Comparison of ENCODE assay signal across 20 cellular contexts in the genomic region with DNA sequence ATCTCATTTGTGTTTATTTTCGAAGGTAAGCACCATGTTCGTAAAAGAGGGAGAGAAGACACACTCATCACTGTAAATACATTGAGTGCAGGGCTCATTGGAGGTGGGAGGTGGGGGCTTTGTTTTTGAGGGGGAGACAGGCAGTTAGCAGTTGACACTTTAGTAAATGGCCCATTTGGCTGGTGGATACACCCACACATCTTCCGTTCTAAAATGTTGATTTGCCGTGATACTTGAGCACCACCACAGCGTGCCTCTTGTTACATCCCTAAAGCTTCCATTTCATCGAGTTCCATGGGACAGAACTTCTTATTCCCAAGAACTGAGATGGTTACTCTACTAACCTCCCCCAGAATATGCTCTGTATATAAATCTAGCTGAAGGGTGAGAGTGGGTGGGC.
DNase-seq lines count a peak whose midpoint lies in the region; ATAC-seq and TF ChIP-seq lines count a peak whose summit lies in the region.
"Had no signal": no experiment of that assay in that cellular context is flagged by ENCODE, and none has a peak within 500 bp of the region (broad histone marks: within the 10 kb centered on the region; RNA-seq: fewer than 3 reads in every experiment).

No MANE protein-coding gene starts in this region.

- H3K4me1 Mint-ChIP-seq in natural killer cell treated with Interleukin-12 subunit alpha and Interleukin-12 subunit beta and Interleukin-15 and Interleukin-18, amount 100 ng/mL, for 72 hours (ENCODE audit: low read depth in 2 of 2) = no peaks in the 10 kb centered on the region
- H3K4me1 Mint-ChIP-seq: CD14-positive monocyte; CD4-positive, alpha-beta memory T cell; IgD-negative memory B cell had no signal

- no peaks in the 10 kb centered on the region for H3K9me2 ChIP-seq in MM.1S (replicated peaks; ENCODE audit: insufficient read depth, low read length)

- H3K36me3 ChIP-seq in MM.1S (replicated peaks; ENCODE audit: insufficient read depth, low read length) = no peaks in the 10 kb centered on the region
- H3K36me3 ChIP-seq: BLaER1, HAP-1 had no signal

- no peaks in the 10 kb centered on the region for H3F3A ChIP-seq in MM.1S (ENCODE audit: insufficient read depth, low read length)

- H3K9ac ChIP-seq in MM.1S (ENCODE audit: low read length) = no peak overlapping the region
- H3K9ac ChIP-seq: BLaER1 had no signal

- no peak for TF ChIP-seq CTCF in MM.1S (IDR thresholded peaks at IDR 0.05; ENCODE audit: low read length)

- no peak overlapping the region for H3K4me3 ChIP-seq in MM.1S (ENCODE audit: low read length)
- H3K4me3 ChIP-seq: A549, BLaER1, GM12878, HAP-1 had no signal

- H3K9me3 Mint-ChIP-seq in natural killer cell treated with Interleukin-12 subunit alpha and Interleukin-12 subunit beta and Interleukin-15 and Interleukin-18, amount 100 ng/mL, for 72 hours = peaks cover 11% of the 10 kb centered on the region

- H3K9me3 ChIP-seq in MM.1S (replicated peaks; ENCODE audit: insufficient read depth, low read length) = no peaks in the 10 kb centered on the region
- H3K9me3 ChIP-seq: A549, BLaER1, HAP-1 had no signal

- H4K20me1 ChIP-seq in MM.1S (ENCODE audit: insufficient read depth, low read length) = no peaks in the 10 kb centered on the region
- H4K20me1 ChIP-seq: BLaER1 had no signal

- no peak overlapping the region for H3K4me3 Mint-ChIP-seq in natural killer cell treated with Interleukin-12 subunit alpha and Interleukin-12 subunit beta and Interleukin-15 and Interleukin-18, amount 100 ng/mL, for 72 hours
- H3K4me3 Mint-ChIP-seq: CD14-positive monocyte; CD4-positive, alpha-beta memory T cell; IgD-negative memory B cell had no signal

- no peaks in the 10 kb centered on the region for H3K27me3 Mint-ChIP-seq in natural killer cell treated with Interleukin-12 subunit alpha and Interleukin-12 subunit beta and Interleukin-15 and Interleukin-18, amount 100 ng/mL, for 72 hours
- H3K27me3 Mint-ChIP-seq: CD4-positive, alpha-beta memory T cell; IgD-negative memory B cell had no signal

- H3K27ac Mint-ChIP-seq in natural killer cell treated with Interleukin-12 subunit alpha and Interleukin-12 subunit beta and Interleukin-15 and Interleukin-18, amount 100 ng/mL, for 72 hours = no peak overlapping the region
- H3K27ac Mint-ChIP-seq: CD14-positive monocyte; CD4-positive, alpha-beta memory T cell; IgD-negative memory B cell had no signal

- H3K36me3 Mint-ChIP-seq in natural killer cell treated with Interleukin-12 subunit alpha and Interleukin-12 subunit beta and Interleukin-15 and Interleukin-18, amount 100 ng/mL, for 72 hours = no peaks in the 10 kb centered on the region
- H3K36me3 Mint-ChIP-seq: CD14-positive monocyte; CD4-positive, alpha-beta memory T cell; IgD-negative memory B cell had no signal

- H3K4me1 ChIP-seq in MM.1S (ENCODE audit: low read length) = no peaks in the 10 kb centered on the region
- H3K4me1 ChIP-seq: A549, BLaER1, HAP-1 had no signal

- no peak overlapping the region for H3K27ac ChIP-seq in MM.1S (ENCODE audit: low read length)
- H3K27ac ChIP-seq: 22Rv1, A549, BLaER1 had no signal

- H3K4me2 ChIP-seq in MM.1S (ENCODE audit: low read depth, low read length) = no peak overlapping the region
- H3K4me2 ChIP-seq: A549, BLaER1 had no signal

- no peaks in the 10 kb centered on the region for H3K79me2 ChIP-seq in MM.1S (ENCODE audit: low read length)

- H3K27me3 ChIP-seq in MM.1S (replicated peaks; ENCODE audit: insufficient read depth, low read length) = no peaks in the 10 kb centered on the region
- H3K27me3 ChIP-seq: BLaER1 had no signal

- no peak for ATAC-seq in natural killer cell treated with Interleukin-12 subunit alpha and Interleukin-12 subunit beta and Interleukin-15 and Interleukin-18, amount 100 ng/mL, for 72 hours
- ATAC-seq in HG03571 (IDR thresholded peaks at IDR 0.05; ENCODE audit: unreplicated experiment) = no peak
- ATAC-seq: A549, GM12878, HepG2 had no signal

- DNase-seq in DMS153 treated with DMSO at 0.1 percent for 48 hours (lab: John Stamatoyannopoulos, UW; ENCODE audit: unreplicated experiment) (peak; percentile 2), DMS153 (lab: John Stamatoyannopoulos, UW) (no peak), inferior parietal cortex (ENCODE audit: extremely low spot score) (peak; percentile 34), occipital lobe (lab: John Stamatoyannopoulos, UW) (peak; percentile 20), MM.1S (no peak)
- DNase-seq in natural killer cell treated with Interleukin-12 subunit alpha and Interleukin-12 subunit beta and Interleukin-15 and Interleukin-18, amount 100 ng/mL, for 72 hours (ENCODE audit: low spot score) = no peak
- DNase-seq: AML-193; CD4-positive, alpha-beta memory T cell; DMS53; DND-41; EL had no signal

- H2AFZ ChIP-seq in MM.1S (ENCODE audit: low read length) = no peak overlapping the region

Comparison
In these comparisons a context has a peak if more than half of its experiments do, and no peak if none do; other contexts are left out.
1. DNase-seq: peak in DMS153 treated with DMSO at 0.1 percent for 48 hours (single experiment), inferior parietal cortex (single experiment) and occipital lobe (single experiment); none in DMS153 (single experiment), MM.1S (single experiment) and natural killer cell treated with Interleukin-12 subunit alpha and Interleukin-12 subunit beta and Interleukin-15 and Interleukin-18, amount 100 ng/mL, for 72 hours (single experiment).